18 cellular contexts compared by ENCODE assay signal in the genomic region with DNA sequence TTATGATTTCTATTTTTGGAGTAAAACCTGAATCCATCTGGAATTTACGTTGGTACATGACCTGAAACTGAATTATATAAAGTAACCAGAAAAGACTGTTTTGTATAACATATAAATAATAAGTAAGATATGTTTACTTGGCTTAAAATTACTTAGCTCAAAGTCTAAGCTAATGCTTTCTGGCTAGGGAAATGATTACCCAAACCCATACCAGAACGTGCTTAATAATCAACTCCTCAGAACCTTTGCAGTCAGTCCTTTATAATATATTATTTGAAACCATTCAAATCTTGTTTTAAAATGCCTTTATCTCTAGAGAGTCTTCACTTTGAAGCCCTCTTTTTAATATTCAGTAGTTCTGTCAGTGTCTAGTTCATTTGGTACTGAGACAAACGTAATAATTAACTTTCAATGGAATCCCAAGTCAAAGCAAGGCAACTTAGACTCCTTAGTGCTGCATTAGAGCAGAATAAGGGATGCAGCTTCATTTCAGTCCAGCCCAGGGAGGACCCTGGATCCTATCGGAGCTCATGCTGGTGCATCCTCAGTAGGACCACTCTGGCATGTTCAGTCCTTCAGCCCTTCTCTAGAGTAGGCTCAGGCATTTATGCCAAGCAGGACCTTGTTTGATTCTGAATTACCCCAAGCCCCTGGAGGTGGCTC.
DNase-seq lines count a peak whose midpoint lies in the region; ATAC-seq, FAIRE-seq and TF ChIP-seq lines count a peak whose summit lies in the region.
"Had no signal": no experiment of that assay in that cellular context is flagged by ENCODE, and none has a peak within 500 bp of the region (broad histone marks: within the 10 kb centered on the region; RNA-seq: fewer than 3 reads in every experiment).

No MANE protein-coding gene starts in this region.

- H3K27me3 Mint-ChIP-seq in progenitor cell of endocrine pancreas, result no peaks in the 10 kb centered on the region
- H3K27me3 Mint-ChIP-seq: B cell; CD4-positive, CD25-positive, alpha-beta regulatory T cell had no signal

- DNase-seq in kidney, result no peak
- DNase-seq in right lobe of liver, result no peak
- no peak for DNase-seq in progenitor cell of endocrine pancreas (ENCODE audit: low spot score, unreplicated experiment)
- no peak for DNase-seq in AG08395 (ENCODE audit: low spot score)
- DNase-seq in DMS153 (lab: John Stamatoyannopoulos, UW), result no peak
- DNase-seq: Caco-2; CD4-positive, CD25-positive, alpha-beta regulatory T cell; CD8-positive, alpha-beta T cell; DMS79; EL; GDM1; H9 had no signal

- ATAC-seq in right lobe of liver (peak; percentile 55 to 89 (median 67)), GM19035 (IDR thresholded peaks at IDR 0.05; ENCODE audit: unreplicated experiment) (no peak)
- ATAC-seq: CD8-positive, alpha-beta T cell; GM12878; GM23338; HCT116 had no signal

- H3K4me3 Mint-ChIP-seq in progenitor cell of endocrine pancreas (ENCODE audit: low read depth), result no peak overlapping the region
- H3K4me3 Mint-ChIP-seq: B cell; CD4-positive, CD25-positive, alpha-beta regulatory T cell; CD8-positive, alpha-beta T cell; GM23338; H9 had no signal

- intact Hi-C loops in kidney (cut with DNase I) (no loop called here), right lobe of liver (cut with DNase I) (no loop called here)

- H3K9me3 ChIP-seq in kidney (ENCODE audit: control insufficient read depth in 1 of 2, low read length in 2 of 2), result no peaks in the 10 kb centered on the region
- no peaks in the 10 kb centered on the region for H3K9me3 ChIP-seq in right lobe of liver
- H3K9me3 ChIP-seq: BLaER1, Caco-2 had no signal

- H3K9me3 Mint-ChIP-seq in progenitor cell of endocrine pancreas (ENCODE audit: low read depth), result no peaks in the 10 kb centered on the region
- H3K9me3 Mint-ChIP-seq: CD8-positive, alpha-beta T cell; GM23338; H9 had no signal

- no peak for TF ChIP-seq POLR2A in right lobe of liver (IDR thresholded peaks at IDR 0.05)

- no peaks in the 10 kb centered on the region for H3K27me3 ChIP-seq in right lobe of liver
- H3K27me3 ChIP-seq: BLaER1 had no signal

- H3K27ac ChIP-seq in kidney (ENCODE audit: low read depth in 2 of 2, low read length in 2 of 2) (peak overlapping the region; percentile 44 to 84), right lobe of liver (peak overlapping the region in 2 of 3 donors; percentile 11 to 18)
- H3K27ac ChIP-seq: BLaER1 had no signal

- H3K4me1 ChIP-seq in kidney (ENCODE audit: control insufficient read depth in 1 of 2, insufficient read depth in 1 of 2, low read depth in 1 of 2, low read length in 2 of 2) (peaks cover 2 to 26% of the 10 kb centered on the region in 2 donors), right lobe of liver (peaks cover 0 to 26% (median 7%) of the 10 kb centered on the region in 4 donors)
- H3K4me1 ChIP-seq: BLaER1, Caco-2 had no signal

- H3K4me3 ChIP-seq in kidney (ENCODE audit: low read length in 2 of 2) (no peak overlapping the region), right lobe of liver (no peak overlapping the region)
- H3K4me3 ChIP-seq: BLaER1, GM12878, GM23338 had no signal

- H3K9ac ChIP-seq in kidney (ENCODE audit: low read length in 2 of 2), result no peak overlapping the region
- H3K9ac ChIP-seq: BLaER1 had no signal

- TF ChIP-seq CTCF in kidney (IDR thresholded peaks at IDR 0.05; ENCODE audit: borderline replicate concordance, extremely low read depth, insufficient read depth) (no peak), right lobe of liver (IDR thresholded peaks at IDR 0.05) (no peak), progenitor cell of endocrine pancreas (IDR thresholded peaks at IDR 0.05; ENCODE audit: unreplicated experiment) (no peak)

- peaks cover 1% of the 10 kb centered on the region for H3K4me1 Mint-ChIP-seq in progenitor cell of endocrine pancreas (ENCODE audit: low read depth)
- H3K4me1 Mint-ChIP-seq: B cell, GM23338, H9 had no signal

- no peaks in the 10 kb centered on the region for H3K36me3 Mint-ChIP-seq in progenitor cell of endocrine pancreas (ENCODE audit: insufficient read depth)
- H3K36me3 Mint-ChIP-seq: CD4-positive, CD25-positive, alpha-beta regulatory T cell; CD8-positive, alpha-beta T cell had no signal

- H3K27ac Mint-ChIP-seq in progenitor cell of endocrine pancreas, result peak overlapping the region; percentile 50
- H3K27ac Mint-ChIP-seq: B cell; CD4-positive, CD25-positive, alpha-beta regulatory T cell; CD8-positive, alpha-beta T cell; GM23338 had no signal

- H3K36me3 ChIP-seq in kidney (ENCODE audit: control insufficient read depth in 1 of 2, insufficient read depth in 2 of 2, low read length in 2 of 2), result peaks cover 0 to 6% of the 10 kb centered on the region in 2 donors
- peaks cover 0 to 3% (median 0%) of the 10 kb centered on the region in 4 donors for H3K36me3 ChIP-seq in right lobe of liver
- H3K36me3 ChIP-seq: BLaER1 had no signal

- FAIRE-seq in kidney (lab: Jason Lieb, UNC), result no peak
- FAIRE-seq: GM12878 had no signal

- 25% methylated on average over 3 of the region's 4 CpGs for WGBS in right lobe of liver (ENCODE audit: insufficient coverage, low coverage, low lambda C conversion rate, missing lambda C conversion rate)
